ENCODE assay signal across 26 cellular contexts in the genomic region with DNA sequence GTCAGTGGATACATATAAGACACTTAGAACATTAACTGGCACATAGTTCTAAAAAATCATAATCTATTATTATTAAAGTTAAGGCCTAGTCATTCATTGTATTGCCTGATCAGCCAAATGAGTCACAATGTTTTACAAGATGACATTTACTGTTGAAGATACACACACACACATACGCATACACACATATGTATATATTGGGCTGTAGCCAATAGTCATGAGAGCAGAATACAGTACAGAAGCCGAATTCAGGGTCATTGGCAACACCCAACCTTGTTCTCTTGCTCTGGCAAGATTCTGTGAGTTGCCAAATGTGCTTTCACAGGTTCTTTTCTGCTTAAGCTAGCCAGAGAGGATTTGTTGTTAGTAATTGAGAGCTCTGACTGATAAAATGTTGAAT.
"Had no signal": no experiment of that assay in that cellular context is flagged by ENCODE, and none has a peak within 500 bp of the region (broad histone marks: within the 10 kb centered on the region; RNA-seq: fewer than 3 reads in every experiment).

No MANE protein-coding gene starts in this region.

- H3K27me3 ChIP-seq: esophagus squamous epithelium, ovary, right lobe of liver, tibial nerve, upper lobe of left lung had no signal

- ATAC-seq: left ventricle myocardium superior; lower lobe of right lung; natural killer cell; right lobe of liver; stimulated activated naive B cell treated with anti-CD40 and anti-IgM and Interleukin-4, amounts not matched to agents 10 μg/mL and 1 μg/mL and 100 μg/mL, for 72 hours had no signal

- H3K9me3 ChIP-seq: esophagus squamous epithelium, lower lobe of right lung, ovary, right lobe of liver, thoracic aorta, tibial nerve, upper lobe of left lung had no signal

- FAIRE-seq: frontal cortex, small intestine, urothelium cell line had no signal

- DNase-seq: dermis blood vessel endothelial cell; effector memory CD4-positive, alpha-beta T cell; erythroblast; esophagus squamous epithelium; hypothalamus; immature natural killer cell; islet precursor cell; kidney glomerular epithelial cell; left ventricle myocardium superior; lower lobe of right lung; natural killer cell; occipital lobe; ovary; posterior cingulate gyrus; retina; right lobe of liver; small intestine; stimulated activated CD4-positive, alpha-beta T cell treated with anti-CD3 and anti-CD28 coated beads, Interleukin-15, amount 100 ng/mL, for 24 hours; stimulated activated CD4-positive, alpha-beta T cell treated with anti-CD3 and anti-CD28 coated beads, Interleukin-2, amount 100 ng/mL, for 48 hours; stimulated activated naive B cell treated with anti-CD40 and anti-IgM and Interleukin-4, amounts not matched to agents 10 μg/mL and 1 μg/mL and 100 μg/mL, for 72 hours; upper lobe of left lung had no signal

- H3K27ac ChIP-seq: coronary artery, esophagus squamous epithelium, lower lobe of right lung, ovary, right lobe of liver, thoracic aorta, tibial nerve, upper lobe of left lung had no signal

- H3K36me3 ChIP-seq: esophagus squamous epithelium, lower lobe of right lung, ovary, right lobe of liver, thoracic aorta, tibial nerve, upper lobe of left lung had no signal

- H3K4me1 ChIP-seq: esophagus squamous epithelium, lower lobe of right lung, right lobe of liver, tibial nerve, upper lobe of left lung had no signal

- H3K4me3 ChIP-seq: coronary artery, esophagus squamous epithelium, lower lobe of right lung, ovary, right lobe of liver, thoracic aorta, tibial nerve, upper lobe of left lung had no signal
